In genomic region chr18:21897811-21898210, GRCh38 we compare ENCODE assay signal across 8 cellular contexts.
DNase-seq lines count a peak whose midpoint lies in the region; ATAC-seq and TF ChIP-seq lines count a peak whose summit lies in the region.

No MANE protein-coding gene starts in this region.

- no peaks in the 10 kb centered on the region for H3K36me3 ChIP-seq in BJ (ENCODE audit: control insufficient read depth, insufficient read depth, low read length)
- H3K36me3 ChIP-seq in OCI-LY1 (ENCODE audit: insufficient read depth, low read length), result no peaks in the 10 kb centered on the region

- DNase-seq in BJ (ENCODE audit: low read depth) (no peak), GM12865 (ENCODE audit: low read depth) (peak; percentile 59), dorsolateral prefrontal cortex (peak in 2 of 10 donors; percentile 7 to 12), lung microvascular endothelial cell (ENCODE audit: low read depth in 2 of 2) (peak; percentile 49 to 52), NCI-H510A (lab: John Stamatoyannopoulos, UW) (no peak), NCI-H2107 (lab: John Stamatoyannopoulos, UW) (no peak)

- TF ChIP-seq CTCF in BJ (IDR thresholded peaks at IDR 0.05; ENCODE audit: insufficient read depth, low read depth, low read length), result peak; percentile 75
- peak; percentile 79 for TF ChIP-seq CTCF in GM12865 (IDR thresholded peaks at IDR 0.05; ENCODE audit: insufficient read depth, low read depth, low read length, missing control alignments)
- TF ChIP-seq CTCF in OCI-LY1 (IDR thresholded peaks at IDR 0.05; ENCODE audit: low read length), result peak; percentile 72
- TF ChIP-seq CTCF in dorsolateral prefrontal cortex (IDR thresholded peaks at IDR 0.05 in 54 of 56, conservative IDR thresholded peaks at IDR 0.05 in 2 of 56; ENCODE audit: low read depth in 1 of 56, partially characterized antibody in 56 of 56), result peak; percentile 28 to 76 (median 66)

- ATAC-seq in HG02885 (IDR thresholded peaks at IDR 0.05; ENCODE audit: poor library complexity, unreplicated experiment), result peak; percentile 80

- H3K9me3 ChIP-seq in OCI-LY1 (ENCODE audit: low read length), result no peaks in the 10 kb centered on the region

- intact Hi-C loops in dorsolateral prefrontal cortex (cut with DNase I), result loop anchor here (5.0 kb wide), 2 partner anchors 59 to 664 kb away; no protein-coding TSS in a partner anchor

- no peak overlapping the region for H3K4me3 ChIP-seq in BJ (ENCODE audit: low read depth, low read length)
- H3K4me3 ChIP-seq in GM12865 (ENCODE audit: low read depth, low read length), result no peak overlapping the region
- H3K4me3 ChIP-seq in OCI-LY1 (ENCODE audit: low read depth, low read length, poor library complexity, severe bottlenecking), result no peak overlapping the region
- no peak overlapping the region for H3K4me3 ChIP-seq in dorsolateral prefrontal cortex

- H3K4me2 ChIP-seq in OCI-LY1 (ENCODE audit: low read length), result no peak overlapping the region

- H3K79me2 ChIP-seq in OCI-LY1 (ENCODE audit: insufficient read depth, low read length), result no peaks in the 10 kb centered on the region

- H2AFZ ChIP-seq in OCI-LY1 (ENCODE audit: low read length), result no peak overlapping the region

- H3F3A ChIP-seq in OCI-LY1 (ENCODE audit: insufficient read depth, low read length), result no peaks in the 10 kb centered on the region

- no peak overlapping the region for H3K9ac ChIP-seq in OCI-LY1 (ENCODE audit: low read length)

- CTCF ChIA-PET in BJ (lab: Yijun Ruan, JAX), result interaction anchor here (0.6 to 2.1 kb wide), 5 partner anchors 12 to 460 kb away, joined by 3 to 7 read pairs (median 4); no protein-coding TSS in a partner anchor

- H3K4me1 ChIP-seq in OCI-LY1 (ENCODE audit: insufficient read depth, low read length, severe bottlenecking), result no peaks in the 10 kb centered on the region

- H4K20me1 ChIP-seq in OCI-LY1 (ENCODE audit: insufficient read depth, low read length), result no peaks in the 10 kb centered on the region

- H3K9me2 ChIP-seq in OCI-LY1 (ENCODE audit: low read depth, low read length), result no peaks in the 10 kb centered on the region

- H3K27ac ChIP-seq in OCI-LY1 (ENCODE audit: low read depth, low read length, poor library complexity, severe bottlenecking) (no peak overlapping the region), dorsolateral prefrontal cortex (no peak overlapping the region)

- POLR2A ChIA-PET in BJ (lab: Charles Lee), result no interaction called here

- H3K27me3 ChIP-seq in BJ (ENCODE audit: control insufficient read depth, insufficient read depth, low read length) (peaks cover 4% of the 10 kb centered on the region; the same call in 1 of the 2 replicates), OCI-LY1 (ENCODE audit: insufficient read depth, low read length) (no peaks in the 10 kb centered on the region), dorsolateral prefrontal cortex (peaks cover 0 to 22% (median 0%) of the 10 kb centered on the region in 45 donors)

Comparison
In these comparisons a context has a peak if more than half of its experiments do, and no peak if none do; other contexts are left out.
1. DNase-seq: peak in GM12865 (single experiment) and lung microvascular endothelial cell (2 of 2); none in BJ (single experiment), NCI-H510A (single experiment) and NCI-H2107 (single experiment).
2. Peak in every context shown above with its lines, with median percentiles within 50 percentile points of each other: CTCF ChIP-seq.